In the genomic region with DNA sequence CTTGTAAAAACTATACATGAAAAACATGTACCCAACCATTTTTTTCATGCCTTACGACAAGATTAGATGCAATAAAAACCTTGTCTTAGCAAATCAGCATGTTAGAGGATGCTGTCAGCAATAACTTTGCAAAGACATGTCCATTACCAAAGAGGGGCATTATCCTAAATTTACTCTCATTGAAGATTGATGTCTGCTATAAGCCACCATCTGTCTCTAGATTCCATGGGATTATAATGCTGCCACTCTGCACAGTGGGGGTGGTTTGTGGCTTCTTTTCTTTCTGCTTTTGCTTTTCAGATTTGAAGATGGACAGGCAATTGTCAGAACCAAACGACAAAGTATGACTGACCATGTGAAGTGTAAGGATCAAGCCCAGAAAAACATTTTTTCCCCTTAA, we compare ENCODE assay signal across 19 cellular contexts.
DNase-seq lines count a peak whose midpoint lies in the region; ATAC-seq and TF ChIP-seq lines count a peak whose summit lies in the region.
"Had no signal": no experiment of that assay in that cellular context is flagged by ENCODE, and none has a peak within 500 bp of the region (broad histone marks: within the 10 kb centered on the region; RNA-seq: fewer than 3 reads in every experiment).

No MANE protein-coding gene starts in this region.

- no peaks in the 10 kb centered on the region for H3K4me1 ChIP-seq in ovary (ENCODE audit: insufficient read depth)

- H3K4me3 ChIP-seq in neural cell (ENCODE audit: low read length) (no peak overlapping the region), ovary (no peak overlapping the region)
- H3K4me3 ChIP-seq: GM12878, GM23248, SJCRH30 had no signal

- no peak overlapping the region for H2AFZ ChIP-seq in neural cell (ENCODE audit: low read depth, low read length)
- H2AFZ ChIP-seq: GM23248 had no signal

- no peak overlapping the region for H3K9ac ChIP-seq in neural cell (ENCODE audit: low read length)
- H3K9ac ChIP-seq: GM23248 had no signal

- H3K36me3 ChIP-seq in neural cell (ENCODE audit: insufficient read depth, low read length) (no peaks in the 10 kb centered on the region), ovary (no peaks in the 10 kb centered on the region)
- H3K36me3 ChIP-seq: SJCRH30 had no signal

- no peaks in the 10 kb centered on the region for H3K79me2 ChIP-seq in neural cell (replicated peaks; ENCODE audit: insufficient read depth, low read length)

- 84 to 94% (median 92%) methylated on average over 2 of the region's 2 CpGs for WGBS in ovary, 3 donors

- no peaks in the 10 kb centered on the region for H3F3A ChIP-seq in neural cell (ENCODE audit: insufficient read depth, low read length, poor library complexity, severe bottlenecking)

- intact Hi-C loops in ovary (cut with DNase I) = no loop called here

- DNase-seq in NCI-H446 treated with DMSO at 0.1 percent for 48 hours (lab: John Stamatoyannopoulos, UW) (peak; percentile 8), NCI-H446 (lab: John Stamatoyannopoulos, UW) (no peak), NCI-H69 (lab: John Stamatoyannopoulos, UW) (peak; percentile 92), SW 1271 (lab: John Stamatoyannopoulos, UW) (no peak), ovary (no peak)
- DNase-seq: CD8-positive, alpha-beta memory T cell; DMS79 treated with DMSO at 0.1 percent for 48 hours; GM23248; H9; Karpas-422; MV-4-11; NCI-H187; NCI-H748 treated with DMSO at 0.1 percent for 48 hours; T-helper 1 cell had no signal

- H3K27ac ChIP-seq in neural cell (ENCODE audit: low read length) (no peak overlapping the region), ovary (no peak overlapping the region)
- H3K27ac ChIP-seq: C4-2B, GM23248, SJCRH30 had no signal

- no peak for TF ChIP-seq RAD21 in neural cell (conservative IDR thresholded peaks at IDR 0.05)

- no peak for ATAC-seq in GM21825 (IDR thresholded peaks at IDR 0.05; ENCODE audit: unreplicated experiment)
- ATAC-seq: GM12878 had no signal

- no peaks in the 10 kb centered on the region for H4K20me1 ChIP-seq in neural cell (ENCODE audit: insufficient read depth)

- no peaks in the 10 kb centered on the region for H3K9me2 ChIP-seq in neural cell (ENCODE audit: insufficient read depth, low read length)

- peak; percentile 58 for TF ChIP-seq EP300 in neural cell (conservative IDR thresholded peaks at IDR 0.05; ENCODE audit: poor library complexity, severe bottlenecking)
- no peak for TF ChIP-seq EP300 in ovary (IDR thresholded peaks at IDR 0.05)

- no peak for TF ChIP-seq POLR2A in ovary (IDR thresholded peaks at IDR 0.05)

- H3K9me3 ChIP-seq in neural cell (ENCODE audit: low read length) (no peaks in the 10 kb centered on the region), ovary (no peaks in the 10 kb centered on the region)
- H3K9me3 ChIP-seq: SJCRH30 had no signal

- H3K4me2 ChIP-seq in neural cell (ENCODE audit: low read length) = no peak overlapping the region

- H3K27me3 ChIP-seq in neural cell (ENCODE audit: insufficient read depth, low read depth, low read length) (no peaks in the 10 kb centered on the region), ovary (no peaks in the 10 kb centered on the region)
- H3K27me3 ChIP-seq: SJCRH30 had no signal

- no peak for TF ChIP-seq CTCF in neural cell (IDR thresholded peaks at IDR 0.05; ENCODE audit: poor library complexity, severe bottlenecking)
- TF ChIP-seq CTCF in ovary (IDR thresholded peaks at IDR 0.05) = no peak

TF ChIP-seq in neural cell, 6 proteins besides CTCF, POLR2A, EP300 and RAD21:
- TF ChIP-seq MXI1 (conservative IDR thresholded peaks at IDR 0.05; ENCODE audit: poor library complexity, severe bottlenecking) = no peak
- peak; percentile 31 for TF ChIP-seq POLR2AphosphoS5 (IDR thresholded peaks at IDR 0.05)

Comparison
In these comparisons a context has a peak if more than half of its experiments do, and no peak if none do; other contexts are left out.
1. DNase-seq: peak in NCI-H446 treated with DMSO at 0.1 percent for 48 hours (single experiment) and NCI-H69 (single experiment); none in NCI-H446 (0 of 2), SW 1271 (0 of 2) and ovary (0 of 5).